Comparison of ENCODE assay signal across 26 cellular contexts in the genomic region with DNA sequence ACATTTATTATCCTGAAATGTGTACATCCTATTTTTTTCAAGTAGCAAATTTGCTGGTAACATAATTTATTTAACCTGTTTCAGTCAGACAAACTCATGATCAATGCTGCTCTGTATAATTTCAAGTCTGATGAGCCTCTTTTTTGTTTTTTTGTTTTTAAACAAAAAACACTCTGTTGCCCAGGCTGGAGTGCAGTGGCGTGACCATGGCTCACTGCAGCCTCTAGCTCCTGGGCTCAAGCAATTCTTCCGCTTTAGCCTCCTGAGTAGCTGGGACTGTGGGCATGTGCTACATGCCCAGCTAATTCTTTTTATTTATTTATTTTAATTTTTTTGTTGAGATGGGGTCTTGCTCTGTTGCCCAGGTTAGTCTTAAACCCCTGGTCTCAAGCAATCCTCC.
"Had no signal": no experiment of that assay in that cellular context is flagged by ENCODE, and none has a peak within 500 bp of the region (broad histone marks: within the 10 kb centered on the region; RNA-seq: fewer than 3 reads in every experiment).

No MANE protein-coding gene starts in this region.

- H3K4me3 Mint-ChIP-seq: naive thymus-derived CD4-positive, alpha-beta T cell; natural killer cell; nephron; neural progenitor cell; stimulated activated memory B cell treated with anti-CD40 and anti-IgM and Interleukin-4, amounts not matched to agents 10 μg/mL and 1 μg/mL and 100 μg/mL, for 72 hours; stimulated activated naive CD8-positive, alpha-beta T cell treated with anti-CD3 and anti-CD28 coated beads, Interleukin-15, Interleukin-2, amounts not matched to agents 100 ng/mL and 50 ng/mL, for 24 hours; type B pancreatic cell had no signal

- ATAC-seq: naive thymus-derived CD4-positive, alpha-beta T cell; natural killer cell; psoas muscle; right cardiac atrium; right lobe of liver; stimulated activated memory B cell treated with anti-CD40 and anti-IgM and Interleukin-4, amounts not matched to agents 10 μg/mL and 1 μg/mL and 100 μg/mL, for 72 hours; upper lobe of right lung had no signal

- DNase-seq: naive thymus-derived CD4-positive, alpha-beta T cell; natural killer cell; occipital lobe; ovary; posterior cingulate gyrus; psoas muscle; right cardiac atrium; right lobe of liver; sigmoid colon; small intestine; stimulated activated CD4-positive, alpha-beta T cell treated with anti-CD3 and anti-CD28 coated beads, Interleukin-15, amount 100 ng/mL, for 24 hours; stimulated activated CD4-positive, alpha-beta T cell treated with anti-CD3 and anti-CD28 coated beads, Interleukin-2, amount 100 ng/mL, for 24 hours; stimulated activated CD4-positive, alpha-beta T cell treated with anti-CD3 and anti-CD28 coated beads, Interleukin-2, amount 100 ng/mL, for 48 hours; stimulated activated CD4-positive, alpha-beta T cell treated with anti-CD3 and anti-CD28 coated beads, Interleukin-4, amount 100 ng/mL, for 24 hours; stimulated activated naive CD4-positive, alpha-beta T cell; stomach; tibial artery; transverse colon; upper lobe of right lung; uterus had no signal

- H3K36me3 Mint-ChIP-seq: natural killer cell, neural progenitor cell had no signal

- H3K27ac Mint-ChIP-seq: natural killer cell; nephron; neural progenitor cell; progenitor cell of endocrine pancreas; stimulated activated memory B cell treated with anti-CD40 and anti-IgM and Interleukin-4, amounts not matched to agents 10 μg/mL and 1 μg/mL and 100 μg/mL, for 72 hours; stimulated activated naive CD8-positive, alpha-beta T cell treated with anti-CD3 and anti-CD28 coated beads, Interleukin-15, Interleukin-2, amounts not matched to agents 100 ng/mL and 50 ng/mL, for 24 hours; type B pancreatic cell had no signal

- H3K9me3 Mint-ChIP-seq: natural killer cell; nephron; neural progenitor cell; stimulated activated memory B cell treated with anti-CD40 and anti-IgM and Interleukin-4, amounts not matched to agents 10 μg/mL and 1 μg/mL and 100 μg/mL, for 72 hours; stimulated activated naive CD8-positive, alpha-beta T cell treated with anti-CD3 and anti-CD28 coated beads, Interleukin-15, Interleukin-2, amounts not matched to agents 100 ng/mL and 50 ng/mL, for 24 hours; type B pancreatic cell had no signal

- H3K4me1 Mint-ChIP-seq: naive thymus-derived CD4-positive, alpha-beta T cell; natural killer cell; stimulated activated memory B cell treated with anti-CD40 and anti-IgM and Interleukin-4, amounts not matched to agents 10 μg/mL and 1 μg/mL and 100 μg/mL, for 72 hours had no signal

- H3K27me3 Mint-ChIP-seq: naive thymus-derived CD4-positive, alpha-beta T cell; progenitor cell of endocrine pancreas; stimulated activated memory B cell treated with anti-CD40 and anti-IgM and Interleukin-4, amounts not matched to agents 10 μg/mL and 1 μg/mL and 100 μg/mL, for 72 hours; stimulated activated naive CD8-positive, alpha-beta T cell treated with anti-CD3 and anti-CD28 coated beads, Interleukin-15, Interleukin-2, amounts not matched to agents 100 ng/mL and 50 ng/mL, for 24 hours; type B pancreatic cell had no signal
